Comparison of ENCODE assay signal across 10 cellular contexts in genomic region chr3:9786825-9787654, GRCh38. TPM values are rescaled to one million over a fixed set of nuclear protein-coding genes. Genes with fewer than 3 reads are reported as not detected.
A peak's percentile ranks its signal among the peaks of the same experiment; 100 is the strongest.
DNase-seq lines count a peak whose midpoint lies in the region; ATAC-seq, FAIRE-seq and TF ChIP-seq lines count a peak whose summit lies in the region.
"Had no signal": no experiment of that assay in that cellular context is flagged by ENCODE, and none has a peak within 500 bp of the region (broad histone marks: within the 10 kb centered on the region; RNA-seq: fewer than 3 reads in every experiment).

No MANE protein-coding gene starts in this region.

- ATAC-seq in GM19324 (IDR thresholded peaks at IDR 0.05; ENCODE audit: low FRiP score, unreplicated experiment) (no peak), HG02884 (IDR thresholded peaks at IDR 0.05; ENCODE audit: unreplicated experiment) (no peak)

- no peak overlapping the region for H3K4me3 Mint-ChIP-seq in activated naive CD4-positive, alpha-beta T cell treated with anti-CD3 and anti-CD28 coated beads, Interleukin-2, amount 10 ng/mL, durations not matched to agents 7 days and 5 days

- H3K4me1 ChIP-seq in OCI-LY3 (ENCODE audit: low read length) (peaks cover 15% of the 10 kb centered on the region), small intestine (ENCODE audit: control insufficient read depth in 2 of 2, insufficient read depth in 1 of 2, low read depth in 1 of 2, low read length in 1 of 2) (peaks cover 0 to 5% of the 10 kb centered on the region in 2 donors), tibial nerve (peaks cover 0 to 18% (median 11%) of the 10 kb centered on the region in 4 donors)

- WGBS in small intestine, 3 donors: 78 to 89% (median 85%) methylated on average over 12 of the region's 12 CpGs
- 82 to 88% methylated on average over 12 of the region's 12 CpGs for WGBS in tibial nerve, 2 donors

- H3K27me3 ChIP-seq in OCI-LY3 (ENCODE audit: low read depth, low read length) (no peaks in the 10 kb centered on the region), small intestine (ENCODE audit: control insufficient read depth in 2 of 2, insufficient read depth in 2 of 2, low read length in 2 of 2) (no peaks in the 10 kb centered on the region), tibial nerve (no peaks in the 10 kb centered on the region)
- H3K27me3 ChIP-seq: spleen had no signal

- TF ChIP-seq CTCF in OCI-LY3 (IDR thresholded peaks at IDR 0.05; ENCODE audit: low read depth, low read length): peak; percentile 49
- peak; percentile 56 for TF ChIP-seq CTCF in choroid plexus epithelial cell (conservative IDR thresholded peaks at IDR 0.05; ENCODE audit: low read depth, low read length)
- TF ChIP-seq CTCF in tibial nerve (IDR thresholded peaks at IDR 0.05): peak in 1 of 5 experiments; percentile 10

- no peaks in the 10 kb centered on the region for H3K9me3 ChIP-seq in OCI-LY3 (ENCODE audit: insufficient read depth, low read length)
- H3K9me3 ChIP-seq in small intestine (ENCODE audit: control insufficient read depth, low read depth): no peaks in the 10 kb centered on the region
- no peaks in the 10 kb centered on the region for H3K9me3 ChIP-seq in tibial nerve
- H3K9me3 ChIP-seq: spleen had no signal

- peak; percentile 29 for DNase-seq in activated naive CD4-positive, alpha-beta T cell treated with anti-CD3 and anti-CD28 coated beads, Interleukin-2, amount 10 ng/mL, durations not matched to agents 7 days and 5 days
- DNase-seq in activated naive CD4-positive, alpha-beta T cell treated with Interleukin-2 at 50 U/mL for 16 hours: no peak
- DNase-seq in choroid plexus epithelial cell (ENCODE audit: low read depth) (no peak), small intestine (peak; percentile 57), tibial nerve (ENCODE audit: low spot score in 2 of 2) (no peak)
- DNase-seq: spleen, trophoblast cell had no signal

- no peaks in the 10 kb centered on the region for H4K20me1 ChIP-seq in OCI-LY3 (ENCODE audit: insufficient read depth, low read length)

- H3K4me1 Mint-ChIP-seq in activated naive CD4-positive, alpha-beta T cell treated with anti-CD3 and anti-CD28 coated beads, Interleukin-2, amount 10 ng/mL, durations not matched to agents 7 days and 5 days: peaks cover 55% of the 10 kb centered on the region

- no peak overlapping the region for H3K9ac ChIP-seq in OCI-LY3 (ENCODE audit: low read length)

- H3K4me2 ChIP-seq in OCI-LY3 (ENCODE audit: low read length): no peak overlapping the region

- no peak for TF ChIP-seq POLR2A in tibial nerve (IDR thresholded peaks at IDR 0.05)

- 0 out of 2 replicates have a peak overlapping the region, but pooled peaks have one; percentile 22 for H3K27ac ChIP-seq in OCI-LY3 (ENCODE audit: low read length)
- H3K27ac ChIP-seq in small intestine (ENCODE audit: low read depth in 1 of 2, low read length in 1 of 2): no peak overlapping the region
- no peak overlapping the region for H3K27ac ChIP-seq in tibial nerve

- peaks cover 14% of the 10 kb centered on the region for H3K79me2 ChIP-seq in OCI-LY3 (ENCODE audit: low read length)

- peaks cover 62% of the 10 kb centered on the region for H3K36me3 Mint-ChIP-seq in activated naive CD4-positive, alpha-beta T cell treated with anti-CD3 and anti-CD28 coated beads, Interleukin-2, amount 10 ng/mL, durations not matched to agents 7 days and 5 days

- H3K4me3 ChIP-seq in OCI-LY3 (ENCODE audit: low read length) (no peak overlapping the region), choroid plexus epithelial cell (ENCODE audit: low read depth, low read length) (no peak overlapping the region), small intestine (ENCODE audit: low read depth in 1 of 2, low read length in 2 of 2) (no peak overlapping the region), tibial nerve (no peak overlapping the region)
- H3K4me3 ChIP-seq: spleen had no signal

- H3K9me3 Mint-ChIP-seq in activated naive CD4-positive, alpha-beta T cell treated with anti-CD3 and anti-CD28 coated beads, Interleukin-2, amount 10 ng/mL, durations not matched to agents 7 days and 5 days: no peaks in the 10 kb centered on the region

- TF ChIP-seq EP300 in tibial nerve (IDR thresholded peaks at IDR 0.05): no peak

- H2AFZ ChIP-seq in OCI-LY3 (ENCODE audit: low read depth, low read length): no peak overlapping the region

- H3K36me3 ChIP-seq in OCI-LY3 (replicated peaks; ENCODE audit: low read depth, low read length) (peaks cover 58% of the 10 kb centered on the region), small intestine (ENCODE audit: control insufficient read depth in 2 of 2, insufficient read depth in 2 of 2, low read length in 2 of 2) (peaks cover 11% of the 10 kb centered on the region in 2 donors), tibial nerve (peaks cover 5 to 93% (median 11%) of the 10 kb centered on the region in 3 donors)

- no peak for FAIRE-seq in small intestine (lab: Jason Lieb, UNC)

- no peaks in the 10 kb centered on the region for H3K27me3 Mint-ChIP-seq in activated naive CD4-positive, alpha-beta T cell treated with anti-CD3 and anti-CD28 coated beads, Interleukin-2, amount 10 ng/mL, durations not matched to agents 7 days and 5 days

- peak overlapping the region; percentile 80 for H3K27ac Mint-ChIP-seq in activated naive CD4-positive, alpha-beta T cell treated with anti-CD3 and anti-CD28 coated beads, Interleukin-2, amount 10 ng/mL, durations not matched to agents 7 days and 5 days

- CTCF ChIA-PET in activated naive CD4-positive, alpha-beta T cell treated with anti-CD3 and anti-CD28 coated beads, Interleukin-2, amount 10 ng/mL, durations not matched to agents 7 days and 5 days (lab: Charles Lee): interaction anchor here (0.7 to 1.0 kb wide), 3 partner anchors 11 to 62 kb away, joined by 3 to 4 read pairs (median 3); no protein-coding TSS in a partner anchor

RNA-seq across cellular contexts. Expression of gene TADA3, which starts 5.2 kb away (rescaled TPM):
- polyA plus RNA-seq in small intestine: 10 to 100 TPM; 41.1 to 59.0 (median 43.0) TPM
- 10 to 100 TPM; 56.1 to 69.0 (median 65.4) TPM for total RNA-seq in tibial nerve

RNA-seq across cellular contexts. Expression of gene ARPC4, which starts 5.8 kb away (rescaled TPM):
- polyA plus RNA-seq in small intestine: 100 to 1,000 TPM; 143 to 178 (median 151) TPM
- total RNA-seq in tibial nerve: 100 to 1,000 TPM in 2 of 4 donors, 10 to 100 TPM in 2; 96.3 to 169 (median 125) TPM

RNA-seq across cellular contexts. Expression of gene CAMK1, which starts 17.3 kb away (rescaled TPM):
- 10 to 100 TPM; 10.1 to 22.5 (median 17.8) TPM for polyA plus RNA-seq in small intestine
- 10 to 100 TPM; 60.3 to 94.8 (median 72.2) TPM for total RNA-seq in tibial nerve

RNA-seq across cellular contexts. Expression of gene TTLL3, which starts 23.0 kb away (rescaled TPM):
- polyA plus RNA-seq in small intestine: 10 to 100 TPM; 20.8 to 23.2 (median 21.9) TPM
- total RNA-seq in tibial nerve: 100 to 1,000 TPM in 3 of 4 donors, 10 to 100 TPM in 1; 58.2 to 173 (median 120) TPM

RNA-seq across cellular contexts. Expression of gene OGG1, which starts 37.3 kb away (rescaled TPM):
- polyA plus RNA-seq in small intestine: 10 to 100 TPM; 25.4 to 51.0 (median 35.1) TPM
- total RNA-seq in tibial nerve: 10 to 100 TPM; 26.8 to 54.9 (median 40.6) TPM

Comparison
In these comparisons a context has a peak if more than half of its experiments do, and no peak if none do; other contexts are left out.
1. DNase-seq: peak in activated naive CD4-positive, alpha-beta T cell treated with anti-CD3 and anti-CD28 coated beads, Interleukin-2, amount 10 ng/mL, durations not matched to agents 7 days and 5 days (single experiment) and small intestine (single experiment); none in activated naive CD4-positive, alpha-beta T cell treated with Interleukin-2 at 50 U/mL for 16 hours (single experiment), choroid plexus epithelial cell (single experiment) and tibial nerve (0 of 2).